9 cellular contexts compared by ENCODE assay signal in the genomic region with DNA sequence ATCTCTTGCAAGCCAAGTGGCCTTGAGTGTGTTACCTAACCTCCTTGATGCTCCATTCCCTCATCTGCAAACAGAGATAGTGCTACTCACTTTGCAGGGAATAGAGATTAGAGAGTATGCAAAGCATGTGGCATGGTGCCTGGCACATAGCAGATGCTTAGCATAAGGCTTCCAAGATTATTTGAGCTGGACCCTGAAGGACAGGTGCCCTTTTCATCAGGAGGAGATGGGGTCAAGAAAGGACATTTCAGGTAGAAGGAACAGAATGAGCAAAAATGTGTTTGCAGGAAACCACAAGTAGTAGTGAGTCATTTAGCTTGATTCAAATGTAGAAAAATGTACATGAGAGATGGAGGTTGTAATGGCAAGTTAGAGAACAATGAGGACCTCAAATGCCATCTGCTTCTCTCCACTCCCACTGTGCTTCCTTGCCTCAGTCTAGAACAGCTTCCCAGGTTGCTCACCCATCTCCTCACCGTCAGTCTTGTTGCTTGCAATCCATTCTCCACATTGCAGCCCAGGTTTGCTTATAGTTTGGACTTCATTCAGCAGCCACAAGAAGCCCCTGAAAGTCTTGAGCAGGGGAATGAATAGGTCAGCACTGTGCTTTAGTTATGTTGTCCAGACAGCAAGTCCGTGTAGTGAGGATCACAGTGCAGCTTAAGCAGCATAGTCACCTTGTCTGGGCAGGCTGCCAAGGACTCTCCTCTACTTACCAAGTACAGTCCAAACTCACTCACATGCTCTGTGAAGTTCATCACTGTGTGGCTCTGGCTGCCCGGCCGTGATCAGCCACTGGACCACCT.
DNase-seq lines count a peak whose midpoint lies in the region; ATAC-seq, FAIRE-seq and TF ChIP-seq lines count a peak whose summit lies in the region.
"Had no signal": no experiment of that assay in that cellular context is flagged by ENCODE, and none has a peak within 500 bp of the region (broad histone marks: within the 10 kb centered on the region; RNA-seq: fewer than 3 reads in every experiment).

No MANE protein-coding gene starts in this region.

- 0 out of 4 replicates have a peak, but pooled peaks of 1 of the 2 experiments have one; percentile 29 for TF ChIP-seq EP300 in GM12878 (IDR thresholded peaks at IDR 0.05; ENCODE audit: borderline replicate concordance in 1 of 2, control insufficient read depth in 1 of 2, low read depth in 2 of 2, low read length in 2 of 2)

- H3K9me3 ChIP-seq in GM12878 (replicated peaks; ENCODE audit: control insufficient read depth, insufficient read depth, low read length) (no peaks in the 10 kb centered on the region), prostate gland (no peaks in the 10 kb centered on the region)

- H3K27me3 Mint-ChIP-seq in chondrocyte (ENCODE audit: low read depth) = peaks cover 10% of the 10 kb centered on the region
- H3K27me3 Mint-ChIP-seq: activated naive CD4-positive, alpha-beta T cell treated with anti-CD3 and anti-CD28 coated beads, Interleukin-2, amount 50 U/mL, for 24 hours had no signal

- H3K4me1 ChIP-seq in GM12878 (ENCODE audit: control insufficient read depth, insufficient read depth, low read length) (peaks cover 3% of the 10 kb centered on the region; the same call in 1 of the 2 replicates), prostate gland (replicated peaks) (no peaks in the 10 kb centered on the region)

- FAIRE-seq in GM12878 (lab: Jason Lieb, UNC) (peak; percentile 56), D721Med (lab: Jason Lieb, UNC) (no peak)

- H3K36me3 ChIP-seq in GM12878 (ENCODE audit: control insufficient read depth in 2 of 2, insufficient read depth in 2 of 2, low read length in 1 of 2) (no peaks in the 10 kb centered on the region), prostate gland (no peaks in the 10 kb centered on the region)

- no peak overlapping the region for H3K4me3 Mint-ChIP-seq in chondrocyte (ENCODE audit: unreplicated experiment)
- H3K4me3 Mint-ChIP-seq: activated naive CD4-positive, alpha-beta T cell treated with anti-CD3 and anti-CD28 coated beads, Interleukin-2, amount 50 U/mL, for 24 hours had no signal

- ATAC-seq in HG02610 (IDR thresholded peaks at IDR 0.05; ENCODE audit: unreplicated experiment) (peak; percentile 81), GM12878 (peak; percentile 44), GM21367 (IDR thresholded peaks at IDR 0.05; ENCODE audit: unreplicated experiment) (no peak)

- H2AFZ ChIP-seq in GM12878 (ENCODE audit: control insufficient read depth, low read depth, low read length) = no peak overlapping the region

- TF ChIP-seq CTCF in GM10266 (IDR thresholded peaks at IDR 0.05; ENCODE audit: control insufficient read depth, insufficient read depth, low read depth, missing control alignments) (no peak), GM12878 (IDR thresholded peaks at IDR 0.05 in 2 of 3, conservative IDR thresholded peaks at IDR 0.05 in 1 of 3; ENCODE audit: control insufficient read depth in 2 of 3, extremely low read depth in 1 of 3, insufficient read depth in 1 of 3, low read depth in 3 of 3, low read length in 3 of 3) (no peak), prostate gland (IDR thresholded peaks at IDR 0.05) (no peak), chondrocyte (IDR thresholded peaks at IDR 0.05) (no peak), D721Med (IDR thresholded peaks at IDR 0.05; ENCODE audit: insufficient read depth, missing control alignments) (no peak)

- H3K27ac Mint-ChIP-seq in chondrocyte (ENCODE audit: unreplicated experiment) = no peak overlapping the region
- H3K27ac Mint-ChIP-seq: activated naive CD4-positive, alpha-beta T cell treated with anti-CD3 and anti-CD28 coated beads, Interleukin-2, amount 50 U/mL, for 24 hours had no signal

- POLR2A ChIA-PET in GM12878 (lab: Charles Lee) = no interaction called here

- no peaks in the 10 kb centered on the region for H3K79me2 ChIP-seq in GM12878 (ENCODE audit: control insufficient read depth, insufficient read depth, low read length)

- H3K36me3 Mint-ChIP-seq in chondrocyte (ENCODE audit: low read depth) = no peaks in the 10 kb centered on the region
- H3K36me3 Mint-ChIP-seq: activated naive CD4-positive, alpha-beta T cell treated with anti-CD3 and anti-CD28 coated beads, Interleukin-2, amount 50 U/mL, for 24 hours had no signal

- H3K27ac ChIP-seq in GM12878 (ENCODE audit: control insufficient read depth, insufficient read depth) (no peak overlapping the region), prostate gland (no peak overlapping the region)

- WGBS in GM12878 (ENCODE audit: insufficient coverage, insufficient replicate concordance, low lambda C conversion rate, missing lambda C conversion rate) = 24% methylated on average over 4 of the region's 4 CpGs
- WGBS in prostate gland = 47% methylated on average over 4 of the region's 4 CpGs

- in situ Hi-C loops in GM12878 (cut with MboI) = no loop called here

- intact Hi-C loops in GM12878 (cut with micrococcal nuclease; ENCODE audit: unreplicated experiment) (no loop called here), prostate gland (cut with DNase I) (no loop called here)

- TF ChIP-seq POLR2A in GM12878 (IDR thresholded peaks at IDR 0.05; ENCODE audit: low read depth, low read length) (no peak), prostate gland (IDR thresholded peaks at IDR 0.05) (no peak)

- BruUV-seq in GM12878 (replicated peaks; lab: Mats Ljungman, UMichigan) = no TSS peak

- H3K27me3 ChIP-seq in GM12878 (replicated peaks in 1 of 2; ENCODE audit: control insufficient read depth in 2 of 2, insufficient read depth in 2 of 2, low read length in 1 of 2) = peaks cover 0 to 2% of the 10 kb centered on the region in 2 experiments; a peak in 3 of 4 replicates
- H3K27me3 ChIP-seq in prostate gland (replicated peaks; ENCODE audit: insufficient read depth) = no peaks in the 10 kb centered on the region

- H3K4me2 ChIP-seq in GM12878 (ENCODE audit: control insufficient read depth, insufficient read depth) = no peak overlapping the region; the same call in 1 of the 2 replicates

- H3K9ac ChIP-seq in GM12878 (ENCODE audit: control insufficient read depth, insufficient read depth, low read length) = no peak overlapping the region

- RAD21 ChIA-PET in GM12878 (lab: Charles Lee; ENCODE audit: unreplicated experiment) = interaction anchor here (1.2 to 1.4 kb wide), 3 partner anchors 11 to 786 kb away, joined by 3 to 4 read pairs (median 3); no protein-coding TSS in a partner anchor

- no peak for TF ChIP-seq RAD21 in GM12878 (IDR thresholded peaks at IDR 0.05; ENCODE audit: insufficient read depth, low read depth, low read length)

- H3K4me3 ChIP-seq in GM12878 (no peak overlapping the region), prostate gland (no peak overlapping the region)

- H3K4me1 Mint-ChIP-seq in chondrocyte (ENCODE audit: low read depth) = no peaks in the 10 kb centered on the region

- CTCF ChIA-PET in GM12878 (lab: Yijun Ruan, JAX) = interaction anchor here (5.7 kb wide), 1 partner anchor 10 kb away, joined by 32 read pairs; no protein-coding TSS in a partner anchor

- DNase-seq in GM10266 (ENCODE audit: extremely low spot score) (peak; percentile 15), NCI-H82 (lab: John Stamatoyannopoulos, UW) (peak; percentile 62), GM12878 (ENCODE audit: low read depth, low spot score) (no peak), prostate gland (ENCODE audit: low spot score) (peak; percentile 17), chondrocyte (ENCODE audit: low spot score) (no peak), D721Med (ENCODE audit: insufficient read length, low spot score) (no peak)

- SMC1A ChIA-PET in GM12878 (lab: Charles Lee; ENCODE audit: uncharacterized antibody, unreplicated experiment) = interaction anchor here (0.8 to 1.0 kb wide), 2 partner anchors 9 to 10 kb away, joined by 4 read pairs; no protein-coding TSS in a partner anchor

- no peaks in the 10 kb centered on the region for H3K9me3 Mint-ChIP-seq in chondrocyte (ENCODE audit: low read depth)
- H3K9me3 Mint-ChIP-seq: activated naive CD4-positive, alpha-beta T cell treated with anti-CD3 and anti-CD28 coated beads, Interleukin-2, amount 50 U/mL, for 24 hours had no signal

- H4K20me1 ChIP-seq in GM12878 (ENCODE audit: control insufficient read depth, insufficient read depth) = no peaks in the 10 kb centered on the region

TF ChIP-seq in GM12878, 131 proteins besides CTCF, POLR2A, EP300 and RAD21:
- TF ChIP-seq EED (IDR thresholded peaks at IDR 0.05; ENCODE audit: low read depth) (peak; percentile 35; the same call in 1 of the 2 replicates), JUNB (IDR thresholded peaks at IDR 0.05) (peak; percentile 86), TAF1 (IDR thresholded peaks at IDR 0.05; ENCODE audit: borderline replicate concordance, low read depth, low read length) (no peak), RUNX3 (IDR thresholded peaks at IDR 0.05; ENCODE audit: low read length) (peak; percentile 88), EGR1 (IDR thresholded peaks at IDR 0.05; ENCODE audit: borderline replicate concordance in 1 of 2, low read depth in 2 of 2, low read length in 2 of 2) (no peak), IRF4 (IDR thresholded peaks at IDR 0.05; ENCODE audit: low read depth, low read length) (0 out of 2 replicates have a peak, but pooled peaks have one; percentile 44), TCF12 (IDR thresholded peaks at IDR 0.05; ENCODE audit: low read depth, low read length) (no peak), BCL11A (IDR thresholded peaks at IDR 0.05; ENCODE audit: low read depth, low read length) (peak; percentile 25; the same call in 1 of the 2 replicates), NFIC (IDR thresholded peaks at IDR 0.05; ENCODE audit: low read depth, low read length) (peak; percentile 39; the same call in 1 of the 2 replicates), CBFB (IDR thresholded peaks at IDR 0.05; ENCODE audit: low read depth) (0 out of 2 replicates have a peak, but pooled peaks have one; percentile 72)
- TF ChIP-seq, protein P1, sequence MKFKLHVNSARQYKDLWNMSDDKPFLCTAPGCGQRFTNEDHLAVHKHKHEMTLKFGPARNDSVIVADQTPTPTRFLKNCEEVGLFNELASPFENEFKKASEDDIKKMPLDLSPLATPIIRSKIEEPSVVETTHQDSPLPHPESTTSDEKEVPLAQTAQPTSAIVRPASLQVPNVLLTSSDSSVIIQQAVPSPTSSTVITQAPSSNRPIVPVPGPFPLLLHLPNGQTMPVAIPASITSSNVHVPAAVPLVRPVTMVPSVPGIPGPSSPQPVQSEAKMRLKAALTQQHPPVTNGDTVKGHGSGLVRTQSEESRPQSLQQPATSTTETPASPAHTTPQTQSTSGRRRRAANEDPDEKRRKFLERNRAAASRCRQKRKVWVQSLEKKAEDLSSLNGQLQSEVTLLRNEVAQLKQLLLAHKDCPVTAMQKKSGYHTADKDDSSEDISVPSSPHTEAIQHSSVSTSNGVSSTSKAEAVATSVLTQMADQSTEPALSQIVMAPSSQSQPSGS (IDR thresholded peaks at IDR 0.05; ENCODE audit: low read length) = 0 out of 2 replicates have a peak, but pooled peaks have one; percentile 42

Comparison
In these comparisons a context has a peak if more than half of its experiments do, and no peak if none do; other contexts are left out.
1. DNase-seq: peak in GM10266 (single experiment), NCI-H82 (single experiment) and prostate gland (single experiment); none in GM12878 (single experiment), chondrocyte (single experiment) and D721Med (single experiment).